1 cellular context compared by ENCODE assay signal in genomic region chr17:66982011-66982508, GRCh38.
A peak's percentile ranks its signal among the peaks of the same experiment; 100 is the strongest.
TF ChIP-seq lines count a peak whose summit lies in the region.

No MANE protein-coding gene starts in this region.

TF ChIP-seq in K562, 482 proteins besides CTCF, POLR2A, EP300 and RAD21:
- no peak for TF ChIP-seq MAFK (IDR thresholded peaks at IDR 0.05; ENCODE audit: low read length)
- TF ChIP-seq ZNF444 (CRISPR knock-in tag; IDR thresholded peaks at IDR 0.05): no peak
- TF ChIP-seq PKNOX1 (IDR thresholded peaks at IDR 0.05): 0 out of 2 replicates have a peak, but pooled peaks have one; percentile 15
- TF ChIP-seq MEF2A (IDR thresholded peaks at IDR 0.05; ENCODE audit: control insufficient read depth, low read depth, low read length): no peak
- TF ChIP-seq PCBP2 (IDR thresholded peaks at IDR 0.05; ENCODE audit: low read depth, low read length, poor library complexity, severe bottlenecking): no peak
- TF ChIP-seq XRCC4 (IDR thresholded peaks at IDR 0.05; ENCODE audit: extremely low read depth, insufficient read depth, insufficient read length): no peak
- TF ChIP-seq PHB (CRISPR knock-in tag; IDR thresholded peaks at IDR 0.05): no peak
- TF ChIP-seq MTA3 (IDR thresholded peaks at IDR 0.05; ENCODE audit: borderline replicate concordance): no peak
- no peak for TF ChIP-seq ZMIZ1 (IDR thresholded peaks at IDR 0.05; ENCODE audit: low read depth in 2 of 2, low read length in 2 of 2)
- no peak for TF ChIP-seq PBX2 (CRISPR knock-in tag; IDR thresholded peaks at IDR 0.05; ENCODE audit: low read depth)
- TF ChIP-seq PBX2 (tag; conservative IDR thresholded peaks at IDR 0.05; ENCODE audit: low read depth): no peak
- no peak for TF ChIP-seq NR3C1 (CRISPR knock-in tag; IDR thresholded peaks at IDR 0.05)
- no peak for TF ChIP-seq SNAPC5 (CRISPR knock-in tag; IDR thresholded peaks at IDR 0.05)
- no peak for TF ChIP-seq ZNF217 (CRISPR knock-in tag; IDR thresholded peaks at IDR 0.05)
- TF ChIP-seq SMARCB1 (IDR thresholded peaks at IDR 0.05; ENCODE audit: insufficient read length, low read depth): no peak
- no peak for TF ChIP-seq ERF (CRISPR knock-in tag; IDR thresholded peaks at IDR 0.05)
- no peak for TF ChIP-seq HOXB6 (CRISPR knock-in tag; IDR thresholded peaks at IDR 0.05; ENCODE audit: borderline replicate concordance)
- TF ChIP-seq ZNF766 (CRISPR knock-in tag; conservative IDR thresholded peaks at IDR 0.05): no peak
- TF ChIP-seq DMBX1 (CRISPR knock-in tag; IDR thresholded peaks at IDR 0.05; ENCODE audit: borderline replicate concordance): no peak
- no peak for TF ChIP-seq ZBTB26 (CRISPR knock-in tag; IDR thresholded peaks at IDR 0.05)
- TF ChIP-seq PML (IDR thresholded peaks at IDR 0.05; ENCODE audit: low read length): no peak
- TF ChIP-seq ZNF778 (CRISPR knock-in tag; IDR thresholded peaks at IDR 0.05): no peak
- no peak for TF ChIP-seq KLF13 (tag; IDR thresholded peaks at IDR 0.05; ENCODE audit: borderline replicate concordance, low read depth)
- TF ChIP-seq CAMTA2 (CRISPR knock-in tag; conservative IDR thresholded peaks at IDR 0.05): no peak
- no peak for TF ChIP-seq TGIF2 (CRISPR knock-in tag; IDR thresholded peaks at IDR 0.05)
- no peak for TF ChIP-seq HCFC1 (IDR thresholded peaks at IDR 0.05; ENCODE audit: low read depth, low read length)
- no peak for TF ChIP-seq USF2 (CRISPR knock-in tag; IDR thresholded peaks at IDR 0.05)
- TF ChIP-seq ZNF354B (CRISPR knock-in tag; IDR thresholded peaks at IDR 0.05): no peak
- no peak for TF ChIP-seq L3MBTL2 (IDR thresholded peaks at IDR 0.05)
- TF ChIP-seq TBP (optimal IDR thresholded peaks at IDR 0.05; ENCODE audit: low read depth, low read length): no peak
- TF ChIP-seq NFYB (IDR thresholded peaks at IDR 0.05; ENCODE audit: extremely low read depth, insufficient read length): peak; percentile 85
- peak; percentile 51 for TF ChIP-seq ASH1L (IDR thresholded peaks at IDR 0.05; ENCODE audit: borderline replicate concordance, low read depth, partially characterized antibody)
- TF ChIP-seq RBFOX2 (IDR thresholded peaks at IDR 0.05; ENCODE audit: low read depth, low read length): no peak
- TF ChIP-seq ZFP30 (CRISPR knock-in tag; IDR thresholded peaks at IDR 0.05; ENCODE audit: borderline replicate concordance): no peak
- TF ChIP-seq MCM3 (IDR thresholded peaks at IDR 0.05): no peak
- no peak for TF ChIP-seq ZNF408 (CRISPR knock-in tag; IDR thresholded peaks at IDR 0.05; ENCODE audit: low read depth)
- no peak for TF ChIP-seq MAZ (CRISPR knock-in tag; conservative IDR thresholded peaks at IDR 0.05 in 1 of 2, IDR thresholded peaks at IDR 0.05 in 1 of 2)
- no peak for TF ChIP-seq TRIM24 (IDR thresholded peaks at IDR 0.05)
- TF ChIP-seq DLX4 (CRISPR knock-in tag; IDR thresholded peaks at IDR 0.05): no peak
- TF ChIP-seq ZFPM2 (CRISPR knock-in tag; IDR thresholded peaks at IDR 0.05): no peak
- TF ChIP-seq C11orf30 (IDR thresholded peaks at IDR 0.05; ENCODE audit: low read depth): peak; percentile 65; the same call in 1 of the 2 replicates
- no peak for TF ChIP-seq RBBP5 (IDR thresholded peaks at IDR 0.05; ENCODE audit: borderline replicate concordance, insufficient read depth, low read length, poor library complexity, severe bottlenecking)
- peak; percentile 90 for TF ChIP-seq ZNF316 (IDR thresholded peaks at IDR 0.05)
- peak; percentile 50 for TF ChIP-seq MAFG (tag; conservative IDR thresholded peaks at IDR 0.05)
- no peak for TF ChIP-seq RBM15 (IDR thresholded peaks at IDR 0.05; ENCODE audit: insufficient read depth, low read length)
- no peak for TF ChIP-seq TBL1XR1 (IDR thresholded peaks at IDR 0.05; ENCODE audit: low read length in 2 of 2)
- no peak for TF ChIP-seq IRF1 (CRISPR knock-in tag; IDR thresholded peaks at IDR 0.05; ENCODE audit: borderline replicate concordance)
- no peak for TF ChIP-seq BDP1 (IDR thresholded peaks at IDR 0.05; ENCODE audit: insufficient read depth, insufficient read length)
- no peak for TF ChIP-seq NUFIP1 (IDR thresholded peaks at IDR 0.05; ENCODE audit: partially characterized antibody)
